Comparison of ENCODE assay signal across 8 cellular contexts in genomic region chr9:128370752-128371621, GRCh38. TPM values are rescaled to one million over a fixed set of nuclear protein-coding genes. Genes with fewer than 3 reads are reported as not detected.
A peak's percentile ranks its signal among the peaks of the same experiment; 100 is the strongest.
DNase-seq lines count a peak whose midpoint lies in the region; ATAC-seq and TF ChIP-seq lines count a peak whose summit lies in the region.

TSS of gene URM1 (plus strand) at chr9:128371374. CDS start at chr9:128371381, 7 bp downstream.

- H3K27me3 ChIP-seq in left lung, result no peaks in the 10 kb centered on the region

- peaks cover 40% of the 10 kb centered on the region for H3K4me1 Mint-ChIP-seq in dendritic cell treated with granulocyte-macrophage colony-stimulating factor and Interleukin-4, amounts not matched to agents 40 ng/mL and 50 ng/mL, for 4 days (ENCODE audit: low read depth)

- DNase-seq in NCI-H748 treated with DMSO at 0.1 percent for 48 hours (lab: John Stamatoyannopoulos, UW) (peak; percentile 88), left lung (peak; percentile 96 to 99)
- DNase-seq in activated CD4-positive, alpha-beta T cell treated with anti-CD3 and anti-CD28 coated beads, Interleukin-2, amount 50 U/mL, for 24 hours (ENCODE audit: low read depth in 1 of 2, low spot score in 1 of 2), result peak; percentile 89 to 94
- peak; percentile 95 for DNase-seq in stimulated activated CD4-positive, alpha-beta T cell treated with anti-CD3 and anti-CD28 coated beads, Interleukin-2, amount 100 ng/mL, for 4 hours (ENCODE audit: low read depth)

- peak within 1 kb of the TSS; percentile 92 for H3K27ac Mint-ChIP-seq in dendritic cell treated with granulocyte-macrophage colony-stimulating factor and Interleukin-4, amounts not matched to agents 40 ng/mL and 50 ng/mL, for 4 days

- H3K27me3 Mint-ChIP-seq in dendritic cell treated with granulocyte-macrophage colony-stimulating factor and Interleukin-4, amounts not matched to agents 40 ng/mL and 50 ng/mL, for 4 days, result no peaks in the 10 kb centered on the region

- ATAC-seq in GM19395 (IDR thresholded peaks at IDR 0.05; ENCODE audit: unreplicated experiment) (peak; percentile 82), HG03558 (IDR thresholded peaks at IDR 0.05; ENCODE audit: extremely low read depth, unreplicated experiment) (peak; percentile 61), left lung (peak; percentile 98)

- H3K4me3 ChIP-seq in left lung, result peak within 1 kb of the TSS; percentile 83 to 92

- H3K27ac ChIP-seq in C4-2B (peak within 1 kb of the TSS; percentile 80), left lung (peak within 1 kb of the TSS; percentile 89 to 91)

- peaks cover 0 to 10% of the 10 kb centered on the region in 2 donors for H3K36me3 ChIP-seq in left lung

- TF ChIP-seq CTCF in C4-2B (conservative IDR thresholded peaks at IDR 0.05) (no peak), left lung (IDR thresholded peaks at IDR 0.05) (no peak)

- no peaks in the 10 kb centered on the region for H3K9me3 ChIP-seq in left lung

- intact Hi-C loops in dendritic cell treated with granulocyte-macrophage colony-stimulating factor and Interleukin-4, amounts not matched to agents 40 ng/mL and 50 ng/mL, for 4 days (cut with micrococcal nuclease), result loop anchor here (1.0 to 10.0 kb wide), 2 partner anchors 49 to 184 kb away; partner anchors contain the start of genes COQ4, SPTAN1 and TRUB2
- intact Hi-C loops in left lung (cut with DNase I), result no loop called here

- peaks cover 18 to 29% of the 10 kb centered on the region in 2 donors for H3K4me1 ChIP-seq in left lung

- no peaks in the 10 kb centered on the region for H3K9me3 Mint-ChIP-seq in dendritic cell treated with granulocyte-macrophage colony-stimulating factor and Interleukin-4, amounts not matched to agents 40 ng/mL and 50 ng/mL, for 4 days

- H3K4me3 Mint-ChIP-seq in dendritic cell treated with granulocyte-macrophage colony-stimulating factor and Interleukin-4, amounts not matched to agents 40 ng/mL and 50 ng/mL, for 4 days, result peak within 1 kb of the TSS; percentile 92

- peaks cover 47% of the 10 kb centered on the region for H3K36me3 Mint-ChIP-seq in dendritic cell treated with granulocyte-macrophage colony-stimulating factor and Interleukin-4, amounts not matched to agents 40 ng/mL and 50 ng/mL, for 4 days (ENCODE audit: low read depth)

RNA-seq across cellular contexts. Expression of gene URM1, which starts in this region (rescaled TPM):
- total RNA-seq in left lung, result 10 to 100 TPM; 56.4 to 59.9 TPM

Comparison
In these comparisons a context has a peak if more than half of its experiments do, and no peak if none do; other contexts are left out.
1. Peak in every context shown above with its lines: DNase-seq, ATAC-seq, H3K4me3 ChIP-seq and H3K27ac ChIP-seq.